ENCODE assay signal across 9 cellular contexts in genomic region chr6:139060332-139060731, GRCh38. TPM values are rescaled to one million over a fixed set of nuclear protein-coding genes. Genes with fewer than 3 reads are reported as not detected.
DNase-seq lines count a peak whose midpoint lies in the region; ATAC-seq and TF ChIP-seq lines count a peak whose summit lies in the region.
"Had no signal": no experiment of that assay in that cellular context is flagged by ENCODE, and none has a peak within 500 bp of the region (broad histone marks: within the 10 kb centered on the region; RNA-seq: fewer than 3 reads in every experiment).

No MANE protein-coding gene starts in this region.

- DNase-seq in AML-193 (lab: John Stamatoyannopoulos, UW) (peak; percentile 13 to 42), HFFc6 (peak; percentile 32), glomerular visceral epithelial cell (ENCODE audit: extremely low spot score) (peak; percentile 18), iPS-NIHi11 (ENCODE audit: low spot score) (no peak), cortex of kidney (lab: John Stamatoyannopoulos, UW) (no peak)
- DNase-seq: kidney glomerular epithelial cell, natural killer cell had no signal

- H3K4me1 Mint-ChIP-seq in HFFc6 (ENCODE audit: low read depth): peaks cover 11% of the 10 kb centered on the region
- H3K4me1 Mint-ChIP-seq in activated T-helper 17 cell treated with anti-CD3 and anti-CD28 coated beads, Interleukin-2, amount 50 U/mL, for 72 hours: no peaks in the 10 kb centered on the region
- H3K4me1 Mint-ChIP-seq: natural killer cell had no signal

- no peak for TF ChIP-seq CTCF in HFFc6 (IDR thresholded peaks at IDR 0.05)

- no peak overlapping the region for H3K27ac Mint-ChIP-seq in HFFc6
- no peak overlapping the region for H3K27ac Mint-ChIP-seq in activated T-helper 17 cell treated with anti-CD3 and anti-CD28 coated beads, Interleukin-2, amount 50 U/mL, for 72 hours
- H3K27ac Mint-ChIP-seq: natural killer cell had no signal

- no peak overlapping the region for H3K4me3 Mint-ChIP-seq in HFFc6
- H3K4me3 Mint-ChIP-seq in activated T-helper 17 cell treated with anti-CD3 and anti-CD28 coated beads, Interleukin-2, amount 50 U/mL, for 72 hours: no peak overlapping the region
- H3K4me3 Mint-ChIP-seq: natural killer cell had no signal

- peak; percentile 78 for ATAC-seq in activated T-helper 17 cell treated with anti-CD3 and anti-CD28 coated beads, Interleukin-2, amount 50 U/mL, for 72 hours (replicated peaks)
- ATAC-seq in GM21381 (IDR thresholded peaks at IDR 0.05; ENCODE audit: unreplicated experiment): no peak
- ATAC-seq: natural killer cell had no signal

- no peaks in the 10 kb centered on the region for H3K36me3 Mint-ChIP-seq in HFFc6 (ENCODE audit: low read depth)
- H3K36me3 Mint-ChIP-seq in activated T-helper 17 cell treated with anti-CD3 and anti-CD28 coated beads, Interleukin-2, amount 50 U/mL, for 72 hours (ENCODE audit: low read depth): no peaks in the 10 kb centered on the region
- H3K36me3 Mint-ChIP-seq: natural killer cell had no signal

- peaks cover 2% of the 10 kb centered on the region for H3K27me3 Mint-ChIP-seq in HFFc6 (ENCODE audit: insufficient read depth)
- no peaks in the 10 kb centered on the region for H3K27me3 Mint-ChIP-seq in activated T-helper 17 cell treated with anti-CD3 and anti-CD28 coated beads, Interleukin-2, amount 50 U/mL, for 72 hours

- no peaks in the 10 kb centered on the region for H3K9me3 Mint-ChIP-seq in HFFc6
- no peaks in the 10 kb centered on the region for H3K9me3 Mint-ChIP-seq in activated T-helper 17 cell treated with anti-CD3 and anti-CD28 coated beads, Interleukin-2, amount 50 U/mL, for 72 hours
- H3K9me3 Mint-ChIP-seq: natural killer cell had no signal

RNA-seq across cellular contexts. Expression of gene ABRACL, which starts 31.8 kb away (rescaled TPM):
- total RNA-seq in HFFc6 (2021; fragmentation: NEBNext Ultra II Directional; extraction: Animal tissue kit (Norgen Biotek cat#: 25700)): 10 to 100 TPM; 18.3 to 25.5 (median 22.4) TPM
- total RNA-seq in activated T-helper 17 cell treated with anti-CD3 and anti-CD28 coated beads, Interleukin-2, amount 50 U/mL, for 72 hours: 100 to 1,000 TPM in 1 of 2 donors, 10 to 100 TPM in 1; 94.3 to 186 TPM

Comparison
In these comparisons a context has a peak if more than half of its experiments do, and no peak if none do; other contexts are left out.
1. DNase-seq: peak in AML-193 (2 of 2), HFFc6 (single experiment) and glomerular visceral epithelial cell (single experiment); none in iPS-NIHi11 (single experiment) and cortex of kidney (single experiment).